18 cellular contexts compared by ENCODE assay signal in the genomic region with DNA sequence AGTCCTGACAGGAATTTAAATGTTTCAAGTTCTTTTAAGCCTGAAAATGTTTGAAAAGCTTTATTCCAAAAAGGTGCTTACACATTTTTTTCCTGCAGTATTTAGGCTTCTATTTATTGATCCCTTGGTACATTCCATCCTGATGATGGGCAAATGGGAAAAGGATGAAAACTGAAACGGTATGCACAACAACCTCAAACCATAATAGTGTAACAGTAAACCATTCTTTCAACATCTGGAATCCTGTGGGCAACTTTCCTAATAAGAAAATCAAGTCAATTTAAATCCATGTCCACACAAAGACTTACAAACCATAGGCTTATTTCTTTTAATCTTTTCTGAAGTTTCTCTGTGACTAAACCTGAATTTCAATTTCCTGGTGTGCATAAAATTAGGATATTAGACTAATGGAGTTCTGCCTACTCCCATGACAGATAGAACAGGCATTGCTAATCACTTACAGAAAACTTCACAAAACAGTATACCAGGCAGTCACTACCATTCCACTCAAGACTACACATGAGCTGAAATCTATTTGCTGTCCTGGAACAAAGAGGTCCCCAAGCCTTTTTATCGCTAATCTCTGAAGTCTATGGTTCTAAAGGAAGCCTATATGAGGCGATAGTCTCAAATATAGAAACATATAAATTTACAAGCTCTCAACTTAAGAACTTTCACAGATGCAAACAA.
"Had no signal": no experiment of that assay in that cellular context is flagged by ENCODE, and none has a peak within 500 bp of the region (broad histone marks: within the 10 kb centered on the region; RNA-seq: fewer than 3 reads in every experiment).

No MANE protein-coding gene starts in this region.

- DNase-seq: activated CD4-positive, alpha-beta T cell treated with anti-CD3 and anti-CD28 coated beads for 48 hours; activated CD4-positive, CD25-positive, alpha-beta regulatory T cell; activated CD8-positive, alpha-beta T cell treated with anti-CD3 and anti-CD28 coated beads for 36 hours; activated naive CD4-positive, alpha-beta T cell treated with Interleukin-2 at 50 U/mL for 16 hours; activated naive CD8-positive, alpha-beta T cell treated with anti-CD3 and anti-CD28 coated beads, Interleukin-2, amount 10 ng/mL, durations not matched to agents 7 days and 5 days; activated T-cell treated with anti-CD3 and anti-CD28 coated beads, Interleukin-2, amount 50 U/mL, for 1 hour; anterior cingulate cortex; cerebellar nuclear complex; effector CD8-positive, alpha-beta T cell; heart left ventricle; left lung; midbrain; sigmoid colon; stimulated activated naive B cell treated with anti-CD40 and anti-IgM and Interleukin-4, amounts not matched to agents 10 μg/mL and 1 μg/mL and 100 μg/mL, for 72 hours; T-cell; thyroid gland had no signal

- ATAC-seq: activated CD8-positive, alpha-beta T cell treated with anti-CD3 and anti-CD28 coated beads for 36 hours; esophagus mucosa; heart left ventricle; left lung; stimulated activated naive B cell treated with anti-CD40 and anti-IgM and Interleukin-4, amounts not matched to agents 10 μg/mL and 1 μg/mL and 100 μg/mL, for 72 hours; T-cell had no signal

- H3K4me3 ChIP-seq: breast epithelium, heart left ventricle, left lung, sigmoid colon, thyroid gland had no signal
